In genomic region chr12:2902287-2902880, GRCh38 we compare ENCODE assay signal across 12 cellular contexts. TPM values are rescaled to one million over a fixed set of nuclear protein-coding genes. Genes with fewer than 3 reads are reported as not detected.
DNase-seq lines count a peak whose midpoint lies in the region; ATAC-seq, FAIRE-seq and TF ChIP-seq lines count a peak whose summit lies in the region.
"Had no signal": no experiment of that assay in that cellular context is flagged by ENCODE, and none has a peak within 500 bp of the region (broad histone marks: within the 10 kb centered on the region; RNA-seq: fewer than 3 reads in every experiment).

No MANE protein-coding gene starts in this region.

- no peaks in the 10 kb centered on the region for H3K27me3 ChIP-seq in right cardiac atrium (ENCODE audit: control insufficient read depth, insufficient read depth)

- DNase-seq in NCI-H2107 (lab: John Stamatoyannopoulos, UW) (peak; percentile 30), anterior cingulate cortex (lab: John Stamatoyannopoulos, UW) (peak in 44 of 58 donors; percentile 4 to 86 (median 30)), right cardiac atrium (peak; percentile 27 to 79 (median 68)), superior temporal gyrus (ENCODE audit: extremely low spot score) (peak; percentile 84), GM12892 (ENCODE audit: insufficient read length) (no peak)
- no peak for DNase-seq in activated effector memory CD4-positive, alpha-beta T cell treated with anti-CD3 and anti-CD28 coated beads, Interleukin-2, amount 50 U/mL, for 16 hours
- DNase-seq: NCI-H748 treated with DMSO at 0.1 percent for 48 hours; stimulated activated naive CD8-positive, alpha-beta T cell treated with anti-CD3 and anti-CD28 coated beads, Interleukin-15, amount 100 ng/mL, for 72 hours; T1000 had no signal

- intact Hi-C loops in right cardiac atrium (cut with DNase I): no loop called here

- FAIRE-seq in GM12892 (lab: Jason Lieb, UNC): no peak

- H3K9me3 ChIP-seq in right cardiac atrium (ENCODE audit: control insufficient read depth, low read length): no peaks in the 10 kb centered on the region

- no peak for TF ChIP-seq POLR2A in GM12892 (IDR thresholded peaks at IDR 0.05; ENCODE audit: low read depth, low read length)

- WGBS in right cardiac atrium: 17% methylated on average over 4 of the region's 4 CpGs

- H3K4me1 ChIP-seq in right cardiac atrium (ENCODE audit: control insufficient read depth, insufficient read depth, low read length): peaks cover 3% of the 10 kb centered on the region

- ATAC-seq in right cardiac atrium (peak; percentile 98), GM19395 (IDR thresholded peaks at IDR 0.05; ENCODE audit: unreplicated experiment) (no peak), HG02623 (IDR thresholded peaks at IDR 0.05; ENCODE audit: unreplicated experiment) (no peak)
- ATAC-seq: stimulated activated naive CD8-positive, alpha-beta T cell treated with anti-CD3 and anti-CD28 coated beads, Interleukin-15, amount 100 ng/mL, for 72 hours had no signal

- no peak overlapping the region for H3K27ac ChIP-seq in right cardiac atrium (ENCODE audit: low read length)

- H3K4me3 ChIP-seq in right cardiac atrium (ENCODE audit: low read length): no peak overlapping the region

RNA-seq across cellular contexts. Expression of gene TULP3, which starts 11.7 kb away (rescaled TPM):
- total RNA-seq in right cardiac atrium: 10 to 100 TPM; 14.1 to 17.1 (median 15.9) TPM
- 10.5 TPM for polyA plus RNA-seq in right cardiac atrium
- 6.6 TPM for polyA plus RNA-seq in GM12892 (2012; ENCODE audit: missing spikeins)

RNA-seq across cellular contexts. Expression of gene RHNO1, which starts 25.4 kb away (rescaled TPM):
- total RNA-seq in right cardiac atrium: 10 to 100 TPM in 1 of 4 donors, 1 to 10 TPM in 3; 8.3 to 11.0 (median 8.7) TPM
- 13.6 TPM for polyA plus RNA-seq in right cardiac atrium
- polyA plus RNA-seq in GM12892 (2012; ENCODE audit: missing spikeins): 37.5 TPM

RNA-seq across cellular contexts. Expression of gene FOXM1, which starts 25.4 kb away (rescaled TPM):
- 1 to 10 TPM in 2 of 4 donors, under 1 TPM in 2; 0.33 to 1.7 (median 0.93) TPM for total RNA-seq in right cardiac atrium
- 0.20 TPM for polyA plus RNA-seq in right cardiac atrium
- polyA plus RNA-seq in GM12892 (2012; ENCODE audit: missing spikeins): 16.2 TPM

RNA-seq across cellular contexts. Expression of gene TEX52, which starts 45.5 kb away (rescaled TPM):
- not detected for total RNA-seq in right cardiac atrium
- not detected for polyA plus RNA-seq in right cardiac atrium
- polyA plus RNA-seq in GM12892 (2012; ENCODE audit: missing spikeins): 1.1 TPM
- total RNA-seq: Daoy had no signal

RNA-seq across cellular contexts. Expression of gene TEAD4, which starts 56.8 kb away (rescaled TPM):
- 10 to 100 TPM; 11.1 to 22.9 (median 11.8) TPM for total RNA-seq in right cardiac atrium
- polyA plus RNA-seq in right cardiac atrium: 9.6 TPM
- polyA plus RNA-seq in GM12892 (2012; ENCODE audit: missing spikeins): 0.45 TPM

Comparison
In these comparisons a context has a peak if more than half of its experiments do, and no peak if none do; other contexts are left out.
1. DNase-seq: peak in NCI-H2107 (single experiment), anterior cingulate cortex (44 of 58), right cardiac atrium (3 of 3) and superior temporal gyrus (single experiment); none in activated effector memory CD4-positive, alpha-beta T cell treated with anti-CD3 and anti-CD28 coated beads, Interleukin-2, amount 50 U/mL, for 16 hours (single experiment) and GM12892 (single experiment).
2. ATAC-seq: peak in right cardiac atrium (2 of 2); none in GM19395 (single experiment) and HG02623 (single experiment).